In the genomic region with DNA sequence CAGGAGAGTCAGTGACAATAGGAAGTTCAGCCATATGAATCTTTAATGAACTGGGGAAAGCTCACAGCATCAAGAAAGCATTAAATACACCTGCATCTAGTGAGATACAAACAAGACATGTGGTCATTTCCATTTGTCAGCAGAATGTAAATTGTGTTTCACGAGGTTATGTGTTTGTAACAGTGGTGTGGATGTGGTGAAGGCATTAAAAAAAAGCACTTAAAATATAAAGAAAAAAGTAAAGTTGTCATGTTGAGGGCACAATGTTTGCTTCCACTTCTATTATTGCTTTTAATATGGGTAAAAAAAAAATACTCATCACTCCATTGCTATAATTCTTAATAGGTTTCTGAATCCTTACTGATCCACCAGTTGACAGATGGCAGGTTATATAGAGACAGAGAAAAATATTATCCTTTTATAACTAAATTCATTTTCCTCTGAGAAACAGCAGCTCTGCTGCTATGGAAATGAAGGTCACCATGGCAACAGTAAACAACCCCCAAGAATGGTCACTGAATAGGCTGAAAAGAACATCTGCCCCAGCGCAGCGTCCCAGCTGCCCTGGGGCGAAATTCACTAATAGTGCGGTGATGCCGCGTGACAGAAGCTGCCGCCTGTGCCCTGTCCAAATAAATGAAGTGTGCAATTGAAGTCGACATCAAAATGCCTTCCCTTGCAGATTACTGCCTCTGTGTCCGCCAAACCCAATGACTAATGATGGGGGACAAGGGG, we compare ENCODE assay signal across 12 cellular contexts.
DNase-seq lines count a peak whose midpoint lies in the region; ATAC-seq, FAIRE-seq and TF ChIP-seq lines count a peak whose summit lies in the region.
"Had no signal": no experiment of that assay in that cellular context is flagged by ENCODE, and none has a peak within 500 bp of the region (broad histone marks: within the 10 kb centered on the region; RNA-seq: fewer than 3 reads in every experiment).

No MANE protein-coding gene starts in this region.

- CTCF ChIA-PET in mammary epithelial cell (lab: Charles Lee; ENCODE audit: low non-redundant PET) = no interaction called here

- H3K9me3 ChIP-seq in iPS-18a (ENCODE audit: control insufficient read depth, low read depth, low read length) (no peaks in the 10 kb centered on the region), mammary epithelial cell (replicated peaks; ENCODE audit: insufficient read depth, low read length) (no peaks in the 10 kb centered on the region)

- ATAC-seq in GM19452 (IDR thresholded peaks at IDR 0.05; ENCODE audit: unreplicated experiment) = no peak

- no peak overlapping the region for H3K4me3 Mint-ChIP-seq in activated CD4-positive, alpha-beta T cell treated with anti-CD3 and anti-CD28 coated beads, Interleukin-2, amount 10 ng/mL, durations not matched to agents 24 days and 14 days

- intact Hi-C loops in activated CD4-positive, alpha-beta T cell treated with anti-CD3 and anti-CD28 coated beads, Interleukin-2, amount 10 ng/mL, durations not matched to agents 24 days and 14 days (cut with micrococcal nuclease) = no loop called here
- intact Hi-C loops in mammary epithelial cell (cut with micrococcal nuclease) = no loop called here

- H3K9ac ChIP-seq in iPS-18a (ENCODE audit: low read length) (no peak overlapping the region), mammary epithelial cell (ENCODE audit: insufficient read depth, low read length) (no peak overlapping the region)

- TF ChIP-seq CTCF in mammary epithelial cell (conservative IDR thresholded peaks at IDR 0.05 in 1 of 2, IDR thresholded peaks at IDR 0.05 in 1 of 2; ENCODE audit: extremely low read depth in 1 of 2, insufficient read depth in 1 of 2, low read depth in 1 of 2, low read length in 2 of 2) = no peak
- no peak for TF ChIP-seq CTCF in D721Med (IDR thresholded peaks at IDR 0.05; ENCODE audit: insufficient read depth, missing control alignments)

- H3K4me1 ChIP-seq in iPS-18a (ENCODE audit: control insufficient read depth, low read depth, low read length) = peaks cover 9% of the 10 kb centered on the region
- no peaks in the 10 kb centered on the region for H3K4me1 ChIP-seq in mammary epithelial cell (ENCODE audit: insufficient read depth, low read length)

- H3K36me3 ChIP-seq in iPS-18a (ENCODE audit: control insufficient read depth, low read depth, low read length) = no peaks in the 10 kb centered on the region
- H3K36me3 ChIP-seq in mammary epithelial cell (ENCODE audit: insufficient read depth, low read length) = no peaks in the 10 kb centered on the region

- in situ Hi-C loops in mammary epithelial cell (cut with MboI; ENCODE audit: low sequenced_read_pairs in 2 of 2) = no loop called here

- no peak overlapping the region for H2AFZ ChIP-seq in mammary epithelial cell (ENCODE audit: low read depth, low read length)

- WGBS in mammary epithelial cell (ENCODE audit: low coverage, missing lambda C conversion rate) = 27% methylated on average over 10 of the region's 10 CpGs

- H3K27me3 Mint-ChIP-seq in activated CD4-positive, alpha-beta T cell treated with anti-CD3 and anti-CD28 coated beads, Interleukin-2, amount 10 ng/mL, durations not matched to agents 24 days and 14 days = no peaks in the 10 kb centered on the region

- no peak overlapping the region for H3K4me2 ChIP-seq in mammary epithelial cell (ENCODE audit: insufficient read depth, low read depth, low read length)

- H3K27me3 ChIP-seq in iPS-18a (ENCODE audit: control insufficient read depth, insufficient read depth, low read length) (no peaks in the 10 kb centered on the region), mammary epithelial cell (ENCODE audit: insufficient read depth, low read length) (no peaks in the 10 kb centered on the region)

- H3K4me3 ChIP-seq in iPS-18a (ENCODE audit: low read length) (no peak overlapping the region), mammary epithelial cell (replicated peaks in 1 of 3; ENCODE audit: insufficient read depth in 1 of 3, low read depth in 2 of 3, low read length in 3 of 3) (no peak overlapping the region)

- H3K79me2 ChIP-seq in mammary epithelial cell (ENCODE audit: insufficient read depth, low read length) = no peaks in the 10 kb centered on the region

- H3K27ac ChIP-seq in iPS-18a (ENCODE audit: low read length) (peak overlapping the region; percentile 25), mammary epithelial cell (ENCODE audit: insufficient read depth, low read depth, low read length) (no peak overlapping the region)

- H3K36me3 Mint-ChIP-seq in activated CD4-positive, alpha-beta T cell treated with anti-CD3 and anti-CD28 coated beads, Interleukin-2, amount 10 ng/mL, durations not matched to agents 24 days and 14 days (ENCODE audit: low read depth) = peaks cover 12% of the 10 kb centered on the region

- no peak for FAIRE-seq in D721Med (lab: Jason Lieb, UNC)

- peaks cover 4% of the 10 kb centered on the region for H3K4me1 Mint-ChIP-seq in activated CD4-positive, alpha-beta T cell treated with anti-CD3 and anti-CD28 coated beads, Interleukin-2, amount 10 ng/mL, durations not matched to agents 24 days and 14 days

- BruUV-seq in mammary epithelial cell (replicated peaks; lab: Mats Ljungman, UMichigan) = no TSS peak

- dilution Hi-C loops in mammary epithelial cell (cut with HindIII; ENCODE audit: low sequenced_read_pairs) = no loop called here

- H3K9me3 Mint-ChIP-seq in activated CD4-positive, alpha-beta T cell treated with anti-CD3 and anti-CD28 coated beads, Interleukin-2, amount 10 ng/mL, durations not matched to agents 24 days and 14 days = no peaks in the 10 kb centered on the region

- DNase-seq in COLO668 (lab: John Stamatoyannopoulos, UW; ENCODE audit: unreplicated experiment) (peak; percentile 98), NCI-H1417 treated with DMSO at 0.1 percent for 48 hours (lab: John Stamatoyannopoulos, UW) (peak; percentile 77), NCI-H774 (lab: John Stamatoyannopoulos, UW) (peak; percentile 91), mammary epithelial cell (no peak), D721Med (ENCODE audit: insufficient read length, low spot score) (no peak)
- no peak for DNase-seq in activated CD4-positive, alpha-beta T cell treated with anti-CD3 and anti-CD28 coated beads, Interleukin-2, amount 10 ng/mL, durations not matched to agents 24 days and 14 days
- DNase-seq: activated CD4-positive, CD25-positive, alpha-beta regulatory T cell treated with anti-CD3 and anti-CD28 coated beads, Interleukin-2, amount 50 U/mL, for 72 hours; activated effector memory CD4-positive, alpha-beta T cell treated with anti-CD3 and anti-CD28 coated beads, Interleukin-2, amount 50 U/mL, for 16 hours; central memory CD4-positive, alpha-beta T cell; Right ventricle myocardium superior had no signal

- H3K27ac Mint-ChIP-seq in activated CD4-positive, alpha-beta T cell treated with anti-CD3 and anti-CD28 coated beads, Interleukin-2, amount 10 ng/mL, durations not matched to agents 24 days and 14 days = no peak overlapping the region

- H4K20me1 ChIP-seq in mammary epithelial cell (ENCODE audit: insufficient read depth, low read length) = no peaks in the 10 kb centered on the region

Comparison
In these comparisons a context has a peak if more than half of its experiments do, and no peak if none do; other contexts are left out.
1. DNase-seq: peak in COLO668 (single experiment), NCI-H1417 treated with DMSO at 0.1 percent for 48 hours (single experiment) and NCI-H774 (single experiment); none in activated CD4-positive, alpha-beta T cell treated with anti-CD3 and anti-CD28 coated beads, Interleukin-2, amount 10 ng/mL, durations not matched to agents 24 days and 14 days (single experiment), mammary epithelial cell (single experiment) and D721Med (single experiment).